In genomic region chr3:122077293-122078234, GRCh38 we compare ENCODE assay signal across 10 cellular contexts. TPM values are rescaled to one million over a fixed set of nuclear protein-coding genes. Genes with fewer than 3 reads are reported as not detected.
A peak's percentile ranks its signal among the peaks of the same experiment; 100 is the strongest.
DNase-seq lines count a peak whose midpoint lies in the region; ATAC-seq and TF ChIP-seq lines count a peak whose summit lies in the region.
"Had no signal": no experiment of that assay in that cellular context is flagged by ENCODE, and none has a peak within 500 bp of the region (broad histone marks: within the 10 kb centered on the region; RNA-seq: fewer than 3 reads in every experiment).

No MANE protein-coding gene starts in this region.

- TF ChIP-seq CTCF in CD8-positive, alpha-beta T cell (IDR thresholded peaks at IDR 0.05): no peak
- no peak for TF ChIP-seq CTCF in activated B cell treated with CpG ODN at 0.5 μM for 24 hours (IDR thresholded peaks at IDR 0.05)
- TF ChIP-seq CTCF in ovary (IDR thresholded peaks at IDR 0.05): no peak
- TF ChIP-seq CTCF in left ventricle myocardium inferior (IDR thresholded peaks at IDR 0.05; ENCODE audit: borderline replicate concordance): no peak

- no peaks in the 10 kb centered on the region for H3K36me3 Mint-ChIP-seq in CD8-positive, alpha-beta T cell
- H3K36me3 Mint-ChIP-seq in activated B cell treated with CpG ODN at 0.5 μM for 24 hours (ENCODE audit: low read depth): peaks cover 7% of the 10 kb centered on the region

- 62 to 74% (median 68%) methylated on average over 9 of the region's 9 CpGs for WGBS in ovary, 3 donors

- CTCF ChIA-PET in CD8-positive, alpha-beta T cell (lab: Charles Lee): no interaction called here
- CTCF ChIA-PET in activated B cell treated with CpG ODN at 0.5 μM for 24 hours (lab: Charles Lee): interaction anchor here (0.8 to 2.0 kb wide), 5 partner anchors 13 to 195 kb away, joined by 3 to 12 read pairs (median 10); partner anchors contain the start of gene CD86

- DNase-seq in CD8-positive, alpha-beta T cell: no peak
- peak; percentile 49 for DNase-seq in activated B cell treated with CpG ODN at 0.5 μM for 24 hours
- DNase-seq in NCI-H748 (lab: John Stamatoyannopoulos, UW; ENCODE audit: unreplicated experiment): no peak
- no peak for DNase-seq in ovary
- no peak for DNase-seq in left ventricle myocardium inferior
- no peak for DNase-seq in DMS53 (lab: John Stamatoyannopoulos, UW)
- DNase-seq: head of caudate nucleus, NCI-H1105 had no signal

- no peak for TF ChIP-seq POLR2A in ovary (IDR thresholded peaks at IDR 0.05)

- H3K27me3 ChIP-seq in CD8-positive, alpha-beta T cell (ENCODE audit: insufficient read depth, low read length): peaks cover 3% of the 10 kb centered on the region
- H3K27me3 ChIP-seq in ovary: no peaks in the 10 kb centered on the region
- no peaks in the 10 kb centered on the region for H3K27me3 ChIP-seq in left ventricle myocardium inferior (ENCODE audit: low read depth)

- peaks cover 3% of the 10 kb centered on the region for H3K9me3 Mint-ChIP-seq in CD8-positive, alpha-beta T cell
- H3K9me3 Mint-ChIP-seq in activated B cell treated with CpG ODN at 0.5 μM for 24 hours: no peaks in the 10 kb centered on the region

- H3K36me3 ChIP-seq in CD8-positive, alpha-beta T cell (ENCODE audit: insufficient read depth, low read length): no peaks in the 10 kb centered on the region
- H3K36me3 ChIP-seq in ovary (no peaks in the 10 kb centered on the region), left ventricle myocardium inferior (no peaks in the 10 kb centered on the region)

- no peaks in the 10 kb centered on the region for H3K4me1 ChIP-seq in CD8-positive, alpha-beta T cell (ENCODE audit: insufficient read depth, low read length)
- H3K4me1 ChIP-seq in ovary (ENCODE audit: insufficient read depth) (no peaks in the 10 kb centered on the region), left ventricle myocardium inferior (peaks cover 8% of the 10 kb centered on the region)

- POLR2A ChIA-PET in CD8-positive, alpha-beta T cell (lab: Charles Lee): no interaction called here
- POLR2A ChIA-PET in activated B cell treated with CpG ODN at 0.5 μM for 24 hours (lab: Charles Lee): interaction anchor here (0.5 to 4.3 kb wide), 20 partner anchors 9 to 85 kb away, joined by 3 to 35 read pairs (median 5); partner anchors contain the start of gene CD86

- H3K9me3 ChIP-seq in CD8-positive, alpha-beta T cell (ENCODE audit: low read length): no peaks in the 10 kb centered on the region
- H3K9me3 ChIP-seq in ovary: no peaks in the 10 kb centered on the region
- H3K9me3 ChIP-seq in left ventricle myocardium inferior (replicated peaks): peaks cover 5% of the 10 kb centered on the region

- intact Hi-C loops in CD8-positive, alpha-beta T cell (cut with DNase I, micrococcal nuclease): no loop called here
- intact Hi-C loops in activated B cell treated with CpG ODN at 0.5 μM for 24 hours (cut with micrococcal nuclease) (loop anchor here (1.0 to 10.0 kb wide), 5 partner anchors 9 to 497 kb away; partner anchors contain the start of gene PARP15), ovary (cut with DNase I) (no loop called here), left ventricle myocardium inferior (cut with micrococcal nuclease) (no loop called here)

- no peak for TF ChIP-seq EP300 in ovary (IDR thresholded peaks at IDR 0.05)

- H3K27me3 Mint-ChIP-seq in CD8-positive, alpha-beta T cell (ENCODE audit: low read depth): peaks cover 22% of the 10 kb centered on the region
- H3K27me3 Mint-ChIP-seq in activated B cell treated with CpG ODN at 0.5 μM for 24 hours: no peaks in the 10 kb centered on the region

- no peak for ATAC-seq in CD8-positive, alpha-beta T cell
- ATAC-seq in GM19043 (IDR thresholded peaks at IDR 0.05; ENCODE audit: low read depth, unreplicated experiment): peak; percentile 26
- peak; percentile 34 for ATAC-seq in HG03342 (IDR thresholded peaks at IDR 0.05; ENCODE audit: unreplicated experiment)
- ATAC-seq in activated B cell treated with CpG ODN at 0.5 μM for 24 hours (ENCODE audit: low read depth): peak; percentile 65

- no peak overlapping the region for H3K4me3 Mint-ChIP-seq in CD8-positive, alpha-beta T cell
- peak overlapping the region; percentile 85 for H3K4me3 Mint-ChIP-seq in activated B cell treated with CpG ODN at 0.5 μM for 24 hours

- peak overlapping the region; percentile 21 for H3K27ac Mint-ChIP-seq in CD8-positive, alpha-beta T cell
- H3K27ac Mint-ChIP-seq in activated B cell treated with CpG ODN at 0.5 μM for 24 hours: peak overlapping the region; percentile 94

- H3K4me1 Mint-ChIP-seq in CD8-positive, alpha-beta T cell (ENCODE audit: low read depth): peaks cover 3% of the 10 kb centered on the region
- H3K4me1 Mint-ChIP-seq in activated B cell treated with CpG ODN at 0.5 μM for 24 hours: peaks cover 93% of the 10 kb centered on the region

- no peak overlapping the region for H3K4me3 ChIP-seq in CD8-positive, alpha-beta T cell (ENCODE audit: low read depth, low read length)
- H3K4me3 ChIP-seq in ovary (no peak overlapping the region), left ventricle myocardium inferior (no peak overlapping the region)

- H3K27ac ChIP-seq in CD8-positive, alpha-beta T cell (ENCODE audit: low read depth, low read length): no peak overlapping the region
- H3K27ac ChIP-seq in ovary (no peak overlapping the region), left ventricle myocardium inferior (replicated peaks) (no peak overlapping the region)

RNA-seq across cellular contexts. Expression of gene CD86, which starts 22.4 kb away (rescaled TPM):
- total RNA-seq in CD8-positive, alpha-beta T cell: not detected
- total RNA-seq in activated B cell treated with CpG ODN at 0.5 μM for 24 hours: 31.2 and 31.7 TPM in 2 replicates
- 1 to 10 TPM; 1.5 to 4.8 (median 3.5) TPM for total RNA-seq in ovary
- polyA plus RNA-seq in ovary: 1 to 10 TPM in 1 of 2 donors, under 1 TPM in 1; 0.85 to 8.7 TPM
- 3.6 TPM for total RNA-seq in left ventricle myocardium inferior

RNA-seq across cellular contexts. Expression of gene ILDR1, which starts 55.5 kb away (rescaled TPM):
- total RNA-seq in CD8-positive, alpha-beta T cell: not detected
- 1.3 and 1.4 TPM in 2 replicates for total RNA-seq in activated B cell treated with CpG ODN at 0.5 μM for 24 hours
- 1 to 10 TPM in 1 of 7 donors, under 1 TPM in 4, not detected in 2; 0.48 to 3.0 (median 0.71) TPM for total RNA-seq in ovary
- 1 to 10 TPM in 1 of 2 donors, not detected in 1; 1.9 TPM for polyA plus RNA-seq in ovary
- total RNA-seq in left ventricle myocardium inferior: 0.33 TPM
